ENCODE assay signal across 9 cellular contexts in genomic region chr16:745739-746138, GRCh38. TPM values are rescaled to one million over a fixed set of nuclear protein-coding genes. Genes with fewer than 3 reads are reported as not detected.
A peak's percentile ranks its signal among the peaks of the same experiment; 100 is the strongest.
DNase-seq lines count a peak whose midpoint lies in the region; ATAC-seq and TF ChIP-seq lines count a peak whose summit lies in the region.
"Had no signal": no experiment of that assay in that cellular context is flagged by ENCODE, and none has a peak within 500 bp of the region (broad histone marks: within the 10 kb centered on the region; RNA-seq: fewer than 3 reads in every experiment).

No MANE protein-coding gene starts in this region.

- H3K9me3 ChIP-seq in Karpas-422 (ENCODE audit: low read length): no peaks in the 10 kb centered on the region
- no peaks in the 10 kb centered on the region for H3K9me3 ChIP-seq in CD8-positive, alpha-beta memory T cell (ENCODE audit: low read length)

- peak; percentile 56 for DNase-seq in activated CD4-positive, alpha-beta T cell treated with anti-CD3 and anti-CD28 coated beads for 36 hours
- DNase-seq in activated CD4-positive, alpha-beta T cell treated with anti-CD3 and anti-CD28 coated beads, Interleukin-2, amount 50 U/mL, for 1 hour: no peak
- DNase-seq in Karpas-422 (peak; percentile 80), ecto neural progenitor cell (ENCODE audit: low spot score) (peak; percentile 81), progenitor cell of endocrine pancreas (ENCODE audit: low spot score, unreplicated experiment) (peak; percentile 53), GM03348 (ENCODE audit: low spot score) (no peak)
- no peak for DNase-seq in CD8-positive, alpha-beta memory T cell
- DNase-seq: CD4-positive, CD25-positive, alpha-beta regulatory T cell had no signal

- intact Hi-C loops in activated CD4-positive, alpha-beta T cell treated with anti-CD3 and anti-CD28 coated beads for 36 hours (cut with DNase I, micrococcal nuclease): no loop called here

- CTCF ChIA-PET in activated CD4-positive, alpha-beta T cell treated with anti-CD3 and anti-CD28 coated beads for 36 hours (lab: Charles Lee): interaction anchor here (0.7 to 1.4 kb wide), 3 partner anchors 38 to 403 kb away, joined by 3 to 4 read pairs (median 3); no protein-coding TSS in a partner anchor
- CTCF ChIA-PET in CD8-positive, alpha-beta memory T cell (lab: Charles Lee): interaction anchor here (18.9 kb wide), 1 partner anchor 28 kb away, joined by 332 read pairs; the partner anchor contains the start of genes ANTKMT, CCDC78, HAGHL and METRN

- no peak overlapping the region for H3K4me3 ChIP-seq in Karpas-422 (ENCODE audit: low read length)
- no peak overlapping the region for H3K4me3 ChIP-seq in CD8-positive, alpha-beta memory T cell (ENCODE audit: low read length)

- H3K4me3 Mint-ChIP-seq in activated CD4-positive, alpha-beta T cell treated with anti-CD3 and anti-CD28 coated beads for 36 hours: no peak overlapping the region
- no peak overlapping the region for H3K4me3 Mint-ChIP-seq in progenitor cell of endocrine pancreas (ENCODE audit: low read depth)
- no peak overlapping the region for H3K4me3 Mint-ChIP-seq in CD8-positive, alpha-beta memory T cell
- H3K4me3 Mint-ChIP-seq: CD4-positive, CD25-positive, alpha-beta regulatory T cell had no signal

- H3K9me2 ChIP-seq in Karpas-422 (replicated peaks; ENCODE audit: insufficient read depth, low read length): no peaks in the 10 kb centered on the region

- no peaks in the 10 kb centered on the region for H3K79me2 ChIP-seq in Karpas-422 (ENCODE audit: low read length)

- TF ChIP-seq CTCF in progenitor cell of endocrine pancreas (IDR thresholded peaks at IDR 0.05; ENCODE audit: unreplicated experiment): peak; percentile 77

- H3K36me3 Mint-ChIP-seq in activated CD4-positive, alpha-beta T cell treated with anti-CD3 and anti-CD28 coated beads for 36 hours (ENCODE audit: low read depth): no peaks in the 10 kb centered on the region
- H3K36me3 Mint-ChIP-seq in progenitor cell of endocrine pancreas (ENCODE audit: insufficient read depth): no peaks in the 10 kb centered on the region
- H3K36me3 Mint-ChIP-seq in CD8-positive, alpha-beta memory T cell: no peaks in the 10 kb centered on the region
- H3K36me3 Mint-ChIP-seq: CD4-positive, CD25-positive, alpha-beta regulatory T cell had no signal

- H3K36me3 ChIP-seq in Karpas-422 (ENCODE audit: insufficient read depth, low read length): no peaks in the 10 kb centered on the region
- no peaks in the 10 kb centered on the region for H3K36me3 ChIP-seq in CD8-positive, alpha-beta memory T cell (ENCODE audit: insufficient read depth, low read length)

- H3K9me3 Mint-ChIP-seq in activated CD4-positive, alpha-beta T cell treated with anti-CD3 and anti-CD28 coated beads for 36 hours (ENCODE audit: low read depth): no peaks in the 10 kb centered on the region
- H3K9me3 Mint-ChIP-seq in progenitor cell of endocrine pancreas (ENCODE audit: low read depth): no peaks in the 10 kb centered on the region
- no peaks in the 10 kb centered on the region for H3K9me3 Mint-ChIP-seq in CD8-positive, alpha-beta memory T cell

- no peak for ATAC-seq in activated CD4-positive, alpha-beta T cell treated with anti-CD3 and anti-CD28 coated beads for 36 hours
- ATAC-seq in HG03432 (IDR thresholded peaks at IDR 0.05; ENCODE audit: unreplicated experiment): no peak

- H3K27me3 Mint-ChIP-seq in activated CD4-positive, alpha-beta T cell treated with anti-CD3 and anti-CD28 coated beads for 36 hours: no peaks in the 10 kb centered on the region
- peaks cover 5% of the 10 kb centered on the region for H3K27me3 Mint-ChIP-seq in progenitor cell of endocrine pancreas
- no peaks in the 10 kb centered on the region for H3K27me3 Mint-ChIP-seq in CD8-positive, alpha-beta memory T cell
- H3K27me3 Mint-ChIP-seq: CD4-positive, CD25-positive, alpha-beta regulatory T cell had no signal

- H3K4me1 ChIP-seq in Karpas-422 (ENCODE audit: low read length): no peaks in the 10 kb centered on the region; the same call in 1 of the 2 replicates
- H3K4me1 ChIP-seq in CD8-positive, alpha-beta memory T cell (ENCODE audit: insufficient read depth, low read length): no peaks in the 10 kb centered on the region

- no peak overlapping the region for H3K9ac ChIP-seq in Karpas-422 (ENCODE audit: low read length)

- H3K4me1 Mint-ChIP-seq in activated CD4-positive, alpha-beta T cell treated with anti-CD3 and anti-CD28 coated beads for 36 hours: no peaks in the 10 kb centered on the region
- H3K4me1 Mint-ChIP-seq in progenitor cell of endocrine pancreas (ENCODE audit: low read depth): no peaks in the 10 kb centered on the region
- H3K4me1 Mint-ChIP-seq in CD8-positive, alpha-beta memory T cell: peaks cover 0 to 3% (median 0%) of the 10 kb centered on the region in 3 donors

- no peak overlapping the region for H3K4me2 ChIP-seq in Karpas-422 (ENCODE audit: low read depth, low read length, poor library complexity, severe bottlenecking)

- H3K27me3 ChIP-seq in Karpas-422 (ENCODE audit: low read length): no peaks in the 10 kb centered on the region
- H3K27me3 ChIP-seq in CD8-positive, alpha-beta memory T cell (ENCODE audit: insufficient read depth, low read length, poor library complexity, severe bottlenecking): no peaks in the 10 kb centered on the region

- H3K27ac ChIP-seq in Karpas-422 (ENCODE audit: low read length): no peak overlapping the region
- no peak overlapping the region for H3K27ac ChIP-seq in CD8-positive, alpha-beta memory T cell (ENCODE audit: low read depth, low read length)

- POLR2A ChIA-PET in activated CD4-positive, alpha-beta T cell treated with anti-CD3 and anti-CD28 coated beads for 36 hours (lab: Charles Lee): interaction anchor here (0.6 kb wide), 1 partner anchor 32 kb away, joined by 4 read pairs; no protein-coding TSS in a partner anchor
- POLR2A ChIA-PET in CD8-positive, alpha-beta memory T cell (lab: Charles Lee): no interaction called here

- H2AFZ ChIP-seq in Karpas-422 (ENCODE audit: low read length): no peak overlapping the region

- H4K20me1 ChIP-seq in Karpas-422 (ENCODE audit: insufficient read depth, low read depth, low read length): no peaks in the 10 kb centered on the region

- H3K27ac Mint-ChIP-seq in activated CD4-positive, alpha-beta T cell treated with anti-CD3 and anti-CD28 coated beads for 36 hours: no peak overlapping the region
- H3K27ac Mint-ChIP-seq in progenitor cell of endocrine pancreas: no peak overlapping the region
- H3K27ac Mint-ChIP-seq in CD8-positive, alpha-beta memory T cell: no peak overlapping the region
- H3K27ac Mint-ChIP-seq: CD4-positive, CD25-positive, alpha-beta regulatory T cell had no signal

RNA-seq across cellular contexts. Expression of gene CIAO3, which starts 4.9 kb away (rescaled TPM):
- 10 to 100 TPM; 28.3 to 31.9 TPM for total RNA-seq in activated CD4-positive, alpha-beta T cell treated with anti-CD3 and anti-CD28 coated beads for 36 hours
- 32.1 and 77.4 TPM in 2 replicates for total RNA-seq in Karpas-422 (2014; rRNA removed; shearing (Covaris generic); ENCODE audit: low replicate concordance)
- 44.0 and 46.5 TPM in 2 replicates for total RNA-seq in progenitor cell of endocrine pancreas
- total RNA-seq in CD8-positive, alpha-beta memory T cell: 10 to 100 TPM; 34.8 to 37.9 TPM
- polyA plus RNA-seq in CD8-positive, alpha-beta memory T cell: 23.1 TPM

RNA-seq across cellular contexts. Expression of gene MSLN, which starts 14.8 kb away (rescaled TPM):
- not detected for total RNA-seq in activated CD4-positive, alpha-beta T cell treated with anti-CD3 and anti-CD28 coated beads for 36 hours
- 0.47 TPM in 1 of 2 replicates, not detected in the other for total RNA-seq in Karpas-422 (2014; rRNA removed; shearing (Covaris generic); ENCODE audit: low replicate concordance)
- total RNA-seq in progenitor cell of endocrine pancreas: 0.50 TPM in 1 of 2 replicates, not detected in the other
- not detected for total RNA-seq in CD8-positive, alpha-beta memory T cell
- not detected for polyA plus RNA-seq in CD8-positive, alpha-beta memory T cell
- total RNA-seq: CD4-positive, CD25-positive, alpha-beta regulatory T cell had no signal
- polyA plus RNA-seq: CD4-positive, CD25-positive, alpha-beta regulatory T cell had no signal

RNA-seq across cellular contexts. Expression of gene HAGHL, which starts 18.8 kb away (rescaled TPM):
- 10 to 100 TPM; 10.0 to 11.7 TPM for total RNA-seq in activated CD4-positive, alpha-beta T cell treated with anti-CD3 and anti-CD28 coated beads for 36 hours
- total RNA-seq in Karpas-422 (2014; rRNA removed; shearing (Covaris generic); ENCODE audit: low replicate concordance): 57.4 and 159 TPM in 2 replicates
- 8.1 and 9.2 TPM in 2 replicates for total RNA-seq in progenitor cell of endocrine pancreas
- total RNA-seq in CD8-positive, alpha-beta memory T cell: 10 to 100 TPM; 31.5 to 35.6 TPM
- polyA plus RNA-seq in CD8-positive, alpha-beta memory T cell: 10.7 TPM

RNA-seq across cellular contexts. Expression of gene CCDC78, which starts 19.5 kb away (rescaled TPM):
- 1 to 10 TPM; 1.8 to 2.4 TPM for total RNA-seq in activated CD4-positive, alpha-beta T cell treated with anti-CD3 and anti-CD28 coated beads for 36 hours
- 29.4 and 110 TPM in 2 replicates for total RNA-seq in Karpas-422 (2014; rRNA removed; shearing (Covaris generic); ENCODE audit: low replicate concordance)
- total RNA-seq in progenitor cell of endocrine pancreas: 2.5 and 3.2 TPM in 2 replicates
- 1 to 10 TPM; 9.8 to 9.9 TPM for total RNA-seq in CD8-positive, alpha-beta memory T cell
- polyA plus RNA-seq in CD8-positive, alpha-beta memory T cell: 0.53 TPM

RNA-seq across cellular contexts. Expression of gene ANTKMT, which starts 24.8 kb away (rescaled TPM):
- total RNA-seq in activated CD4-positive, alpha-beta T cell treated with anti-CD3 and anti-CD28 coated beads for 36 hours: 10 to 100 TPM; 13.3 to 27.0 TPM
- 19.8 and 53.3 TPM in 2 replicates for total RNA-seq in Karpas-422 (2014; rRNA removed; shearing (Covaris generic); ENCODE audit: low replicate concordance)
- 44.2 and 44.9 TPM in 2 replicates for total RNA-seq in progenitor cell of endocrine pancreas
- total RNA-seq in CD8-positive, alpha-beta memory T cell: 10 to 100 TPM; 64.2 to 72.0 TPM
- polyA plus RNA-seq in CD8-positive, alpha-beta memory T cell: 127 TPM

Comparison
In these comparisons a context has a peak if more than half of its experiments do, and no peak if none do; other contexts are left out.
1. DNase-seq: peak in activated CD4-positive, alpha-beta T cell treated with anti-CD3 and anti-CD28 coated beads for 36 hours (single experiment), Karpas-422 (single experiment), ecto neural progenitor cell (single experiment) and progenitor cell of endocrine pancreas (single experiment); none in activated CD4-positive, alpha-beta T cell treated with anti-CD3 and anti-CD28 coated beads, Interleukin-2, amount 50 U/mL, for 1 hour (single experiment), GM03348 (single experiment) and CD8-positive, alpha-beta memory T cell (0 of 5).